In genomic region chr9:113620377-113621161, GRCh38 we compare ENCODE assay signal across 8 cellular contexts.
DNase-seq lines count a peak whose midpoint lies in the region; ATAC-seq and TF ChIP-seq lines count a peak whose summit lies in the region.

No MANE protein-coding gene starts in this region.

- peak overlapping the region; percentile 90 for H3K27ac Mint-ChIP-seq in activated naive CD4-positive, alpha-beta T cell treated with anti-CD3 and anti-CD28 coated beads, Interleukin-2, amount 50 U/mL, for 72 hours
- no peak overlapping the region for H3K27ac Mint-ChIP-seq in activated naive CD4-positive, alpha-beta T cell treated with anti-CD3 and anti-CD28 coated beads, Interleukin-2, amount 10 ng/mL, durations not matched to agents 7 days and 5 days
- peak overlapping the region; percentile 95 to 98 (median 97) for H3K27ac Mint-ChIP-seq in nephron

- no peaks in the 10 kb centered on the region for H3K36me3 Mint-ChIP-seq in activated naive CD4-positive, alpha-beta T cell treated with anti-CD3 and anti-CD28 coated beads, Interleukin-2, amount 50 U/mL, for 72 hours
- H3K36me3 Mint-ChIP-seq in activated naive CD4-positive, alpha-beta T cell treated with anti-CD3 and anti-CD28 coated beads, Interleukin-2, amount 10 ng/mL, durations not matched to agents 7 days and 5 days: no peaks in the 10 kb centered on the region
- H3K36me3 Mint-ChIP-seq in nephron (ENCODE audit: low read depth): no peaks in the 10 kb centered on the region

- H3K27ac ChIP-seq in esophagus muscularis mucosa (replicated peaks in 1 of 4): peak overlapping the region; percentile 70 to 83 (median 78)

- peaks cover 47 to 60% (median 55%) of the 10 kb centered on the region in 4 donors for H3K4me1 ChIP-seq in esophagus muscularis mucosa

- DNase-seq in activated naive CD4-positive, alpha-beta T cell treated with anti-CD3 and anti-CD28 coated beads, Interleukin-2, amount 50 U/mL, for 72 hours (ENCODE audit: low spot score in 2 of 2): peak; percentile 37 to 82
- DNase-seq in activated naive CD4-positive, alpha-beta T cell treated with anti-CD3 and anti-CD28 coated beads, Interleukin-2, amount 10 ng/mL, durations not matched to agents 7 days and 5 days: no peak
- DNase-seq in RKO (ENCODE audit: low spot score) (peak; percentile 61), esophagus muscularis mucosa (ENCODE audit: extremely low spot score) (no peak), GM19240 (ENCODE audit: insufficient read length, low spot score) (no peak)

- TF ChIP-seq CTCF in esophagus muscularis mucosa (IDR thresholded peaks at IDR 0.05) (no peak), nephron (IDR thresholded peaks at IDR 0.05; ENCODE audit: unreplicated experiment in 3 of 3) (no peak)

- no peak for TF ChIP-seq POLR2A in esophagus muscularis mucosa (IDR thresholded peaks at IDR 0.05; ENCODE audit: low read depth)

- H3K9me3 Mint-ChIP-seq in activated naive CD4-positive, alpha-beta T cell treated with anti-CD3 and anti-CD28 coated beads, Interleukin-2, amount 50 U/mL, for 72 hours: no peaks in the 10 kb centered on the region
- H3K9me3 Mint-ChIP-seq in activated naive CD4-positive, alpha-beta T cell treated with anti-CD3 and anti-CD28 coated beads, Interleukin-2, amount 10 ng/mL, durations not matched to agents 7 days and 5 days: no peaks in the 10 kb centered on the region
- H3K9me3 Mint-ChIP-seq in nephron: no peaks in the 10 kb centered on the region

- intact Hi-C loops in esophagus muscularis mucosa (cut with DNase I): no loop called here

- peaks cover 3% of the 10 kb centered on the region for H3K4me1 Mint-ChIP-seq in activated naive CD4-positive, alpha-beta T cell treated with anti-CD3 and anti-CD28 coated beads, Interleukin-2, amount 10 ng/mL, durations not matched to agents 7 days and 5 days
- peaks cover 73% of the 10 kb centered on the region for H3K4me1 Mint-ChIP-seq in nephron

- no peak for TF ChIP-seq EP300 in esophagus muscularis mucosa (IDR thresholded peaks at IDR 0.05)

- ATAC-seq in activated naive CD4-positive, alpha-beta T cell treated with anti-CD3 and anti-CD28 coated beads, Interleukin-2, amount 50 U/mL, for 72 hours: peak; percentile 2 to 64
- no peak for ATAC-seq in GM19023 (IDR thresholded peaks at IDR 0.05; ENCODE audit: unreplicated experiment)
- no peak for ATAC-seq in HG02852 (IDR thresholded peaks at IDR 0.05; ENCODE audit: unreplicated experiment)

- no peaks in the 10 kb centered on the region for H3K27me3 ChIP-seq in esophagus muscularis mucosa

- H3K36me3 ChIP-seq in esophagus muscularis mucosa: no peaks in the 10 kb centered on the region

- 9% methylated on average over 11 of the region's 16 CpGs for WGBS in esophagus muscularis mucosa

- no peak overlapping the region for H3K4me3 Mint-ChIP-seq in activated naive CD4-positive, alpha-beta T cell treated with anti-CD3 and anti-CD28 coated beads, Interleukin-2, amount 10 ng/mL, durations not matched to agents 7 days and 5 days
- H3K4me3 Mint-ChIP-seq in nephron: peak overlapping the region; percentile 21 to 46 (median 30)

- no peak overlapping the region for H3K4me3 ChIP-seq in esophagus muscularis mucosa

- peaks cover 15% of the 10 kb centered on the region for H3K27me3 Mint-ChIP-seq in activated naive CD4-positive, alpha-beta T cell treated with anti-CD3 and anti-CD28 coated beads, Interleukin-2, amount 10 ng/mL, durations not matched to agents 7 days and 5 days
- H3K27me3 Mint-ChIP-seq in nephron (ENCODE audit: low read depth): peaks cover 14% of the 10 kb centered on the region

- CTCF ChIA-PET in activated naive CD4-positive, alpha-beta T cell treated with anti-CD3 and anti-CD28 coated beads, Interleukin-2, amount 10 ng/mL, durations not matched to agents 7 days and 5 days (lab: Charles Lee): interaction anchor here (1.0 to 2.8 kb wide), 2 partner anchors 29 to 35 kb away, joined by 3 to 15 read pairs; no protein-coding TSS in a partner anchor

- H3K9me3 ChIP-seq in esophagus muscularis mucosa: no peaks in the 10 kb centered on the region

Comparison
In these comparisons a context has a peak if more than half of its experiments do, and no peak if none do; other contexts are left out.
1. DNase-seq: peak in activated naive CD4-positive, alpha-beta T cell treated with anti-CD3 and anti-CD28 coated beads, Interleukin-2, amount 50 U/mL, for 72 hours (2 of 2) and RKO (single experiment); none in activated naive CD4-positive, alpha-beta T cell treated with anti-CD3 and anti-CD28 coated beads, Interleukin-2, amount 10 ng/mL, durations not matched to agents 7 days and 5 days (single experiment), esophagus muscularis mucosa (single experiment) and GM19240 (single experiment).
2. ATAC-seq: peak in activated naive CD4-positive, alpha-beta T cell treated with anti-CD3 and anti-CD28 coated beads, Interleukin-2, amount 50 U/mL, for 72 hours (2 of 2); none in GM19023 (single experiment) and HG02852 (single experiment).